In genomic region chr6:20746805-20747204, GRCh38 we compare ENCODE assay signal across 2 cellular contexts.
TF ChIP-seq lines count a peak whose summit lies in the region.

No MANE protein-coding gene starts in this region.

TF ChIP-seq in HepG2, 621 proteins besides CTCF, POLR2A, EP300 and RAD21 (continued from another document and continues in another):
- no peak for TF ChIP-seq DDIT3 (CRISPR knock-in tag; IDR thresholded peaks at IDR 0.05)
- TF ChIP-seq IRX3 (CRISPR knock-in tag; IDR thresholded peaks at IDR 0.05; ENCODE audit: borderline replicate concordance, low read depth): no peak
- no peak for TF ChIP-seq SIX4 (CRISPR knock-in tag; IDR thresholded peaks at IDR 0.05)
- TF ChIP-seq HNF4A (CRISPR knock-in tag; IDR thresholded peaks at IDR 0.05): peak; percentile 29; the same call in 1 of the 2 replicates
- no peak for TF ChIP-seq ZNF124 (CRISPR knock-in tag; IDR thresholded peaks at IDR 0.05)
- no peak for TF ChIP-seq ZNF562 (CRISPR knock-in tag; IDR thresholded peaks at IDR 0.05; ENCODE audit: borderline replicate concordance)
- no peak for TF ChIP-seq KLF15 (CRISPR knock-in tag; IDR thresholded peaks at IDR 0.05; ENCODE audit: borderline replicate concordance)
- peak; percentile 44 for TF ChIP-seq HNRNPK (IDR thresholded peaks at IDR 0.05; ENCODE audit: low read depth, low read length, poor library complexity, severe bottlenecking)
- no peak for TF ChIP-seq EZH2 (conservative IDR thresholded peaks at IDR 0.05; ENCODE audit: low read depth, low read length)
- TF ChIP-seq FOXA3 (CRISPR knock-in tag; IDR thresholded peaks at IDR 0.05): peak; percentile 12; the same call in 1 of the 2 replicates
- 0 out of 2 replicates have a peak, but pooled peaks have one; percentile 21 for TF ChIP-seq RARA (CRISPR knock-in tag; IDR thresholded peaks at IDR 0.05)
- TF ChIP-seq RAD51 (IDR thresholded peaks at IDR 0.05; ENCODE audit: borderline replicate concordance): no peak
- TF ChIP-seq SMARCE1 (IDR thresholded peaks at IDR 0.05; ENCODE audit: borderline replicate concordance): no peak
- no peak for TF ChIP-seq BRD4 (CRISPR knock-in tag; IDR thresholded peaks at IDR 0.05)
- 0 out of 2 replicates have a peak, but pooled peaks have one; percentile 23 for TF ChIP-seq TCF7 (IDR thresholded peaks at IDR 0.05; ENCODE audit: low read depth)
- no peak for TF ChIP-seq SOX6 (IDR thresholded peaks at IDR 0.05)
- peak; percentile 18; the same call in 1 of the 2 replicates for TF ChIP-seq SOX6 (CRISPR knock-in tag; IDR thresholded peaks at IDR 0.05)
- TF ChIP-seq SNAPC2 (CRISPR knock-in tag; IDR thresholded peaks at IDR 0.05): no peak
- 0 out of 2 replicates have a peak, but pooled peaks have one; percentile 14 for TF ChIP-seq PATZ1 (CRISPR knock-in tag; IDR thresholded peaks at IDR 0.05)
- no peak for TF ChIP-seq ZKSCAN8 (CRISPR knock-in tag; IDR thresholded peaks at IDR 0.05; ENCODE audit: borderline replicate concordance)

TF ChIP-seq in GM12878, 131 proteins besides CTCF, POLR2A, EP300 and RAD21 (continued from another document):
- TF ChIP-seq CUX1 (IDR thresholded peaks at IDR 0.05; ENCODE audit: insufficient replicate concordance, low read depth, low read length) (no peak), CREM (IDR thresholded peaks at IDR 0.05; ENCODE audit: low read depth) (peak; percentile 35; the same call in 1 of the 2 replicates), ZBTB40 (IDR thresholded peaks at IDR 0.05; ENCODE audit: borderline replicate concordance) (peak; percentile 79), NFIC (IDR thresholded peaks at IDR 0.05; ENCODE audit: low read depth, low read length) (0 out of 2 replicates have a peak, but pooled peaks have one; percentile 18), RUNX3 (IDR thresholded peaks at IDR 0.05; ENCODE audit: low read length) (peak; percentile 17; the same call in 1 of the 2 replicates), TCF7 (IDR thresholded peaks at IDR 0.05; ENCODE audit: borderline replicate concordance) (peak; percentile 90), CBX5 (IDR thresholded peaks at IDR 0.05; ENCODE audit: low read depth) (no peak), ATF7 (IDR thresholded peaks at IDR 0.05; ENCODE audit: low read depth) (peak; percentile 62)
